Comparison of ENCODE assay signal across 22 cellular contexts in genomic region chr11:42913731-42914130, GRCh38.
DNase-seq lines count a peak whose midpoint lies in the region; ATAC-seq lines count a peak whose summit lies in the region.
"Had no signal": no experiment of that assay in that cellular context is flagged by ENCODE, and none has a peak within 500 bp of the region (broad histone marks: within the 10 kb centered on the region; RNA-seq: fewer than 3 reads in every experiment).

No MANE protein-coding gene starts in this region.

- H3K9me3 Mint-ChIP-seq in stimulated activated naive B cell treated with anti-CD40 and anti-IgM and Interleukin-4, amounts not matched to agents 10 μg/mL and 1 μg/mL and 100 μg/mL, for 72 hours, result peaks cover 11 to 14% of the 10 kb centered on the region in 2 donors

- H3K27ac Mint-ChIP-seq in stimulated activated naive B cell treated with anti-CD40 and anti-IgM and Interleukin-4, amounts not matched to agents 10 μg/mL and 1 μg/mL and 100 μg/mL, for 72 hours, result no peak overlapping the region
- H3K27ac Mint-ChIP-seq: activated naive CD4-positive, alpha-beta T cell treated with anti-CD3 and anti-CD28 coated beads, Interleukin-2, amount 10 ng/mL, durations not matched to agents 7 days and 5 days; H9; mesothelial cell of epicardium; naive thymus-derived CD4-positive, alpha-beta T cell; stimulated activated naive CD8-positive, alpha-beta T cell treated with anti-CD3 and anti-CD28 coated beads, Interleukin-15, amount 100 ng/mL, for 72 hours; T-cell had no signal

- ATAC-seq in GM18870 (IDR thresholded peaks at IDR 0.05; ENCODE audit: unreplicated experiment) (peak; percentile 93), HG02610 (IDR thresholded peaks at IDR 0.05; ENCODE audit: unreplicated experiment) (peak; percentile 81), HG03442 (IDR thresholded peaks at IDR 0.05; ENCODE audit: unreplicated experiment) (peak; percentile 74)
- peak; percentile 36 to 54 for ATAC-seq in stimulated activated naive B cell treated with anti-CD40 and anti-IgM and Interleukin-4, amounts not matched to agents 10 μg/mL and 1 μg/mL and 100 μg/mL, for 72 hours (replicated peaks)
- ATAC-seq: activated CD4-positive, CD25-positive, alpha-beta regulatory T cell treated with anti-CD3 and anti-CD28 coated beads, Interleukin-2, amount 50 U/mL, for 24 hours; naive thymus-derived CD4-positive, alpha-beta T cell; stimulated activated naive CD8-positive, alpha-beta T cell treated with anti-CD3 and anti-CD28 coated beads, Interleukin-15, amount 100 ng/mL, for 72 hours; T-cell had no signal

- no peak for DNase-seq in stimulated activated naive B cell treated with anti-CD40 and anti-IgM and Interleukin-4, amounts not matched to agents 10 μg/mL and 1 μg/mL and 100 μg/mL, for 72 hours
- DNase-seq in stimulated activated CD8-positive, alpha-beta memory T cell treated with anti-CD3 and anti-CD28 coated beads, Interleukin-4, amount 100 ng/mL, for 48 hours, result no peak
- no peak for DNase-seq in COR-L47 (lab: John Stamatoyannopoulos, UW)
- no peak for DNase-seq in midbrain (lab: John Stamatoyannopoulos, UW)
- no peak for DNase-seq in DMS79 treated with DMSO at 0.1 percent for 48 hours (lab: John Stamatoyannopoulos, UW)
- DNase-seq: activated CD4-positive, alpha-beta T cell treated with anti-CD3 and anti-CD28 coated beads, Interleukin-2, amount 50 U/mL, for 48 hours; activated CD8-positive, alpha-beta memory T cell treated with anti-CD3 and anti-CD28 coated beads, Interleukin-2, amount 50 U/mL, for 4 hours; activated naive CD4-positive, alpha-beta T cell treated with anti-CD3 and anti-CD28 coated beads, Interleukin-2, amount 10 ng/mL, durations not matched to agents 7 days and 5 days; effector CD8-positive, alpha-beta T cell; H9; KBM-7; naive thymus-derived CD4-positive, alpha-beta T cell; NCI-H2081; NCI-H345; RPMI8226; stimulated activated naive CD8-positive, alpha-beta T cell treated with anti-CD3 and anti-CD28 coated beads, Interleukin-15, amount 100 ng/mL, for 72 hours; T-cell had no signal

- no peaks in the 10 kb centered on the region for H3K36me3 Mint-ChIP-seq in stimulated activated naive B cell treated with anti-CD40 and anti-IgM and Interleukin-4, amounts not matched to agents 10 μg/mL and 1 μg/mL and 100 μg/mL, for 72 hours
- H3K36me3 Mint-ChIP-seq: activated naive CD4-positive, alpha-beta T cell treated with anti-CD3 and anti-CD28 coated beads, Interleukin-2, amount 10 ng/mL, durations not matched to agents 7 days and 5 days; mesothelial cell of epicardium; T-cell had no signal

- H3K4me1 Mint-ChIP-seq in stimulated activated naive B cell treated with anti-CD40 and anti-IgM and Interleukin-4, amounts not matched to agents 10 μg/mL and 1 μg/mL and 100 μg/mL, for 72 hours, result no peaks in the 10 kb centered on the region
- H3K4me1 Mint-ChIP-seq: activated naive CD4-positive, alpha-beta T cell treated with anti-CD3 and anti-CD28 coated beads, Interleukin-2, amount 10 ng/mL, durations not matched to agents 7 days and 5 days; H9; mesothelial cell of epicardium; naive thymus-derived CD4-positive, alpha-beta T cell; stimulated activated naive CD8-positive, alpha-beta T cell treated with anti-CD3 and anti-CD28 coated beads, Interleukin-15, amount 100 ng/mL, for 72 hours; T-cell had no signal

- H3K27me3 Mint-ChIP-seq in stimulated activated naive B cell treated with anti-CD40 and anti-IgM and Interleukin-4, amounts not matched to agents 10 μg/mL and 1 μg/mL and 100 μg/mL, for 72 hours, result no peaks in the 10 kb centered on the region
- H3K27me3 Mint-ChIP-seq: activated naive CD4-positive, alpha-beta T cell treated with anti-CD3 and anti-CD28 coated beads, Interleukin-2, amount 10 ng/mL, durations not matched to agents 7 days and 5 days; naive thymus-derived CD4-positive, alpha-beta T cell; stimulated activated naive CD8-positive, alpha-beta T cell treated with anti-CD3 and anti-CD28 coated beads, Interleukin-15, amount 100 ng/mL, for 72 hours; T-cell had no signal

- H3K4me3 Mint-ChIP-seq in stimulated activated naive B cell treated with anti-CD40 and anti-IgM and Interleukin-4, amounts not matched to agents 10 μg/mL and 1 μg/mL and 100 μg/mL, for 72 hours, result no peak overlapping the region
- H3K4me3 Mint-ChIP-seq: activated naive CD4-positive, alpha-beta T cell treated with anti-CD3 and anti-CD28 coated beads, Interleukin-2, amount 10 ng/mL, durations not matched to agents 7 days and 5 days; H9; mesothelial cell of epicardium; naive thymus-derived CD4-positive, alpha-beta T cell; stimulated activated naive CD8-positive, alpha-beta T cell treated with anti-CD3 and anti-CD28 coated beads, Interleukin-15, amount 100 ng/mL, for 72 hours; T-cell had no signal
